In genomic region chr17:50919321-50920040, GRCh38 we compare ENCODE assay signal across 8 cellular contexts. TPM values are rescaled to one million over a fixed set of nuclear protein-coding genes. Genes with fewer than 3 reads are reported as not detected.
DNase-seq lines count a peak whose midpoint lies in the region; ATAC-seq, FAIRE-seq and TF ChIP-seq lines count a peak whose summit lies in the region.

No MANE protein-coding gene starts in this region.

- H3K36me3 ChIP-seq in SK-N-SH (replicated peaks in 1 of 2; ENCODE audit: control insufficient read depth in 1 of 2, insufficient read depth in 2 of 2, low read length in 1 of 2): no peaks in the 10 kb centered on the region

- H3K4me2 ChIP-seq in SK-N-SH: peak overlapping the region; percentile 69

- H3K27me3 ChIP-seq in SK-N-SH (ENCODE audit: insufficient read depth): no peaks in the 10 kb centered on the region

- FAIRE-seq in GM12891 (lab: Jason Lieb, UNC): peak; percentile 78

- DNase-seq in GM12891 (ENCODE audit: insufficient read length, low spot score): peak; percentile 90
- DNase-seq in MV-4-11 (lab: John Stamatoyannopoulos, UW): peak; percentile 81
- DNase-seq in SK-N-SH: peak; percentile 99
- DNase-seq in activated naive CD8-positive, alpha-beta T cell treated with anti-CD3 and anti-CD28 coated beads, Interleukin-2, amount 50 U/mL, for 16 hours (ENCODE audit: low read depth, low spot score): peak; percentile 35
- DNase-seq in germinal center (ENCODE audit: low spot score): peak; percentile 76
- DNase-seq in occipital lobe (lab: John Stamatoyannopoulos, UW): peak; percentile 95
- peak; percentile 83 for DNase-seq in stromal cell of bone marrow (ENCODE audit: low read depth)

- H3K9ac ChIP-seq in SK-N-SH: peak overlapping the region; percentile 76

- H3K4me1 ChIP-seq in SK-N-SH (ENCODE audit: control insufficient read depth in 1 of 2, insufficient read depth in 2 of 2, low read depth in 1 of 2, low read length in 1 of 2): peaks cover 28 to 39% of the 10 kb centered on the region in 2 experiments

- peak overlapping the region; percentile 86; the same call in 1 of the 2 replicates for H2AFZ ChIP-seq in SK-N-SH (ENCODE audit: low read depth)

- H3K9me3 ChIP-seq in SK-N-SH: no peaks in the 10 kb centered on the region

- no peak for TF ChIP-seq CTCF in SK-N-SH (IDR thresholded peaks at IDR 0.05)

- no peaks in the 10 kb centered on the region for H3K9me2 ChIP-seq in SK-N-SH

- WGBS in SK-N-SH (ENCODE audit: low lambda C conversion rate): 12% methylated on average over 15 of the region's 18 CpGs

- no peak for ATAC-seq in GM19395 (IDR thresholded peaks at IDR 0.05; ENCODE audit: unreplicated experiment)

- CTCF ChIA-PET in SK-N-SH (lab: Yijun Ruan, JAX): interaction anchor here (0.7 to 6.7 kb wide), 8 partner anchors 14 to 77 kb away, joined by 3 to 34 read pairs (median 4); no protein-coding TSS in a partner anchor

- TF ChIP-seq RAD21 in SK-N-SH (IDR thresholded peaks at IDR 0.05; ENCODE audit: low read length): peak; percentile 43; the same call in 1 of the 2 replicates

- H3K27ac ChIP-seq in SK-N-SH (ENCODE audit: low read depth in 2 of 2, low read length in 1 of 2): peak overlapping the region; percentile 80 to 96

- TF ChIP-seq POLR2A in GM12891 (IDR thresholded peaks at IDR 0.05; ENCODE audit: low read depth, low read length): no peak

- peak in 1 of 2 experiments; percentile 68; a peak in 1 of 4 replicates for TF ChIP-seq EP300 in SK-N-SH (IDR thresholded peaks at IDR 0.05; ENCODE audit: borderline replicate concordance in 1 of 2, low read depth in 1 of 2, low read length in 1 of 2)

- POLR2A ChIA-PET in SK-N-SH (lab: Yijun Ruan, JAX): interaction anchor here (0.6 to 13.7 kb wide), 9 partner anchors 11 to 144 kb away, joined by 3 to 166 read pairs (median 8); partner anchors contain the start of gene TOB1

- H3K79me2 ChIP-seq in SK-N-SH (ENCODE audit: insufficient read depth): no peaks in the 10 kb centered on the region

- no peak overlapping the region for H3K4me3 ChIP-seq in SK-N-SH (ENCODE audit: low read depth in 2 of 2, low read length in 1 of 2)

- H4K20me1 ChIP-seq in SK-N-SH (ENCODE audit: insufficient read depth): no peaks in the 10 kb centered on the region

- peaks cover 3% of the 10 kb centered on the region for H3F3A ChIP-seq in SK-N-SH (replicated peaks; ENCODE audit: insufficient read depth)

TF ChIP-seq in GM12891, 5 proteins besides CTCF, POLR2A, EP300 and RAD21:
- TF ChIP-seq SPI1 (IDR thresholded peaks at IDR 0.05; ENCODE audit: low read depth, low read length): no peak
- no peak for TF ChIP-seq POLR2AphosphoS5 (IDR thresholded peaks at IDR 0.05; ENCODE audit: low read depth, low read length)
- TF ChIP-seq TAF1 (IDR thresholded peaks at IDR 0.05; ENCODE audit: low read depth, low read length): no peak
- no peak for TF ChIP-seq PAX5 (IDR thresholded peaks at IDR 0.05; ENCODE audit: insufficient read depth, low read length, severe bottlenecking)
- no peak for TF ChIP-seq POU2F2 (IDR thresholded peaks at IDR 0.05; ENCODE audit: low read depth, low read length)

TF ChIP-seq in SK-N-SH, 30 proteins besides CTCF, POLR2A, EP300 and RAD21 (continues in another document):
- no peak for TF ChIP-seq ELF1 (IDR thresholded peaks at IDR 0.05)
- TF ChIP-seq MXI1 (IDR thresholded peaks at IDR 0.05; ENCODE audit: low read depth, low read length): peak; percentile 91
- TF ChIP-seq, protein P1, sequence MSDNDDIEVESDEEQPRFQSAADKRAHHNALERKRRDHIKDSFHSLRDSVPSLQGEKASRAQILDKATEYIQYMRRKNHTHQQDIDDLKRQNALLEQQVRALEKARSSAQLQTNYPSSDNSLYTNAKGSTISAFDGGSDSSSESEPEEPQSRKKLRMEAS (IDR thresholded peaks at IDR 0.05; ENCODE audit: low read depth): peak; percentile 70
- peak; percentile 25; the same call in 1 of the 2 replicates for TF ChIP-seq SMC3 (IDR thresholded peaks at IDR 0.05; ENCODE audit: low read depth, low read length)
- TF ChIP-seq USF2 (IDR thresholded peaks at IDR 0.05; ENCODE audit: borderline replicate concordance, low read depth, low read length): no peak
- peak; percentile 46; the same call in 1 of the 2 replicates for TF ChIP-seq NRF1 (IDR thresholded peaks at IDR 0.05; ENCODE audit: low read depth, low read length)
- peak; percentile 54 for TF ChIP-seq TAF1 (IDR thresholded peaks at IDR 0.05; ENCODE audit: borderline replicate concordance, low read depth, low read length)
- TF ChIP-seq, protein P2, sequence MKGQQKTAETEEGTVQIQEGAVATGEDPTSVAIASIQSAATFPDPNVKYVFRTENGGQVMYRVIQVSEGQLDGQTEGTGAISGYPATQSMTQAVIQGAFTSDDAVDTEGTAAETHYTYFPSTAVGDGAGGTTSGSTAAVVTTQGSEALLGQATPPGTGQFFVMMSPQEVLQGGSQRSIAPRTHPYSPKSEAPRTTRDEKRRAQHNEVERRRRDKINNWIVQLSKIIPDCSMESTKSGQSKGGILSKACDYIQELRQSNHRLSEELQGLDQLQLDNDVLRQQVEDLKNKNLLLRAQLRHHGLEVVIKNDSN (IDR thresholded peaks at IDR 0.05; ENCODE audit: borderline replicate concordance, low read depth): no peak
- no peak for TF ChIP-seq RXRA (IDR thresholded peaks at IDR 0.05; ENCODE audit: borderline replicate concordance, low read depth)
- TF ChIP-seq GABPA (IDR thresholded peaks at IDR 0.05; ENCODE audit: low read depth): no peak
- TF ChIP-seq FOXM1 (IDR thresholded peaks at IDR 0.05; ENCODE audit: low read depth): no peak
- TF ChIP-seq YY1 (IDR thresholded peaks at IDR 0.05; ENCODE audit: low read depth): 0 out of 2 replicates have a peak, but pooled peaks have one; percentile 24
- no peak for TF ChIP-seq JUND (IDR thresholded peaks at IDR 0.05)
- no peak for TF ChIP-seq TEAD4 (IDR thresholded peaks at IDR 0.05; ENCODE audit: borderline replicate concordance, insufficient read depth)
- TF ChIP-seq POLR2AphosphoS5 (IDR thresholded peaks at IDR 0.05; ENCODE audit: low read depth, low read length): peak; percentile 34
- no peak for TF ChIP-seq SIN3A (IDR thresholded peaks at IDR 0.05; ENCODE audit: borderline replicate concordance, low read depth, low read length)
- peak; percentile 97 for TF ChIP-seq RFX5 (IDR thresholded peaks at IDR 0.05; ENCODE audit: low read length)
- no peak for TF ChIP-seq IRF3 (IDR thresholded peaks at IDR 0.05; ENCODE audit: low read depth, low read length)
- peak; percentile 85 for TF ChIP-seq CHD2 (IDR thresholded peaks at IDR 0.05; ENCODE audit: low read length, partially characterized antibody)
- TF ChIP-seq FOXJ3 (CRISPR knock-in tag; IDR thresholded peaks at IDR 0.05): peak; percentile 61; the same call in 1 of the 2 replicates
- TF ChIP-seq, protein P3, sequence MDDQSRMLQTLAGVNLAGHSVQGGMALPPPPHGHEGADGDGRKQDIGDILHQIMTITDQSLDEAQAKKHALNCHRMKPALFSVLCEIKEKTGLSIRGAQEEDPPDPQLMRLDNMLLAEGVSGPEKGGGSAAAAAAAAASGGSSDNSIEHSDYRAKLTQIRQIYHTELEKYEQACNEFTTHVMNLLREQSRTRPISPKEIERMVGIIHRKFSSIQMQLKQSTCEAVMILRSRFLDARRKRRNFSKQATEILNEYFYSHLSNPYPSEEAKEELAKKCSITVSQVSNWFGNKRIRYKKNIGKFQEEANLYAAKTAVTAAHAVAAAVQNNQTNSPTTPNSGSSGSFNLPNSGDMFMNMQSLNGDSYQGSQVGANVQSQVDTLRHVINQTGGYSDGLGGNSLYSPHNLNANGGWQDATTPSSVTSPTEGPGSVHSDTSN (IDR thresholded peaks at IDR 0.05): no peak
- no peak for TF ChIP-seq EZH2phosphoT487 (IDR thresholded peaks at IDR 0.05; ENCODE audit: borderline replicate concordance, low read depth)
- peak; percentile 47; the same call in 1 of the 2 replicates for TF ChIP-seq TCF12 (IDR thresholded peaks at IDR 0.05)
- no peak for TF ChIP-seq MEF2A (IDR thresholded peaks at IDR 0.05; ENCODE audit: borderline replicate concordance, low read depth)
- no peak for TF ChIP-seq FOSL2 (IDR thresholded peaks at IDR 0.05; ENCODE audit: borderline replicate concordance, low read depth)
- no peak for TF ChIP-seq NFIC (IDR thresholded peaks at IDR 0.05; ENCODE audit: borderline replicate concordance)
- 0 out of 2 replicates have a peak, but pooled peaks have one; percentile 9 for TF ChIP-seq GATA2 (CRISPR knock-in tag; IDR thresholded peaks at IDR 0.05)
- peak; percentile 80 for TF ChIP-seq RCOR1 (IDR thresholded peaks at IDR 0.05; ENCODE audit: low read length)

RNA-seq across cellular contexts. Expression of gene TOB1, which starts 53.3 kb away (rescaled TPM):
- 9.6 TPM for polyA plus RNA-seq in GM12891 (2012; ENCODE audit: low read depth, missing spikeins)
- 19.3 and 21.8 TPM in 2 replicates for polyA plus RNA-seq in SK-N-SH (2012; rRNA removed)
- polyA plus RNA-seq in SK-N-SH (2012; cell fraction: cytosol; rRNA removed): 18.3 and 22.8 TPM in 2 replicates
- polyA plus RNA-seq in SK-N-SH (2012; cell fraction: nucleus; rRNA removed): 14.2 and 22.7 TPM in 2 replicates
- total RNA-seq in occipital lobe: 15.0 TPM

Comparison
In these comparisons a context has a peak if more than half of its experiments do, and no peak if none do; other contexts are left out.
1. DNase-seq: peak in every context shown above with its lines; median percentile 99 in SK-N-SH; 95 in occipital lobe; 90 in GM12891; 83 in stromal cell of bone marrow; 81 in MV-4-11; 76 in germinal center; 35 in activated naive CD8-positive, alpha-beta T cell treated with anti-CD3 and anti-CD28 coated beads, Interleukin-2, amount 50 U/mL, for 16 hours.